ENCODE assay signal across 7 cellular contexts in the genomic region with DNA sequence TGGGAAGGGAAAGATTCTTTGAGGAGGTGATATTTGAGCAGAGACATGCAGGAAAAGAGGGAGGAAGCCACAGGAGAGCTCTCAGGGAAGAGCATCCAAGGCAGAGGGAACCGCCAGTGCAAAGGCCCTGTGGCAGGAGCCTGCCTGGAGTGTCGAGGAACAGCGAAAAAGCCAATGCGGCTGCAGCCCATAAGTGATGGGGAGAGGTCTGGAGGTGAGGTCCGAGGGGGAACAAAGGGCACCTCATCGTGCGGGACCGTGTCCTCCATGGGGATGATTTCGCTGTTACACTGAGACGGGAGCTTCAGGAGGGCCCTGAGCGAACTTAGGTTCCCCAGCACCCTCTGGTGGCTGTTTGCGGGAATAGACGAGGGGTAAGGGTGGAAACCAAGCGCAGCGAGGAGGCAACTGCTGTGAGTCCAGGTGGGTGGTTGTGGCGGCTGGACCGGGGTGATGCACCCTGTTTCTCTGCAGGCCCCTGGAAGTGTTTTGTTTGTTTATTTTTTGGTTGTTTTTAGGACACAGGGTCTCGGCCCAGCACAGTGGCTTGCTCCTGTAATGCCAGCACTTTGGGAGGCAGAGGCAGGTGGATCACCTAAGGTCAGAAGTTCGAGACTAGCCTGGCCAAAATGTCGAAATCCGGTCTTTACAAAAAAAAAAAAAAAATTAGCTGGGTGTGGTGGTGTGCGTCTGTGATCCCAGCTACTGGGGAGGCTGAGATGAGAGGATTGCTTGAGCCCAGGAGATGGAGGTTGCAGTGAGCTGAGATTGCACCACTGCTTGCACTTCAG. TPM values are rescaled to one million over a fixed set of nuclear protein-coding genes. Genes with fewer than 3 reads are reported as not detected.
A peak's percentile ranks its signal among the peaks of the same experiment; 100 is the strongest.
DNase-seq lines count a peak whose midpoint lies in the region; ATAC-seq, FAIRE-seq and TF ChIP-seq lines count a peak whose summit lies in the region.

No MANE protein-coding gene starts in this region.

- peak; percentile 61 for DNase-seq in GM12892 (ENCODE audit: insufficient read length)
- DNase-seq in NCI-H146 treated with DMSO at 0.1 percent for 48 hours (lab: John Stamatoyannopoulos, UW; ENCODE audit: unreplicated experiment): peak; percentile 65
- DNase-seq in T-helper 9 cell: peak; percentile 60
- peak in 47 of 58 donors; percentile 5 to 76 (median 30) for DNase-seq in anterior cingulate cortex (lab: John Stamatoyannopoulos, UW)
- DNase-seq in iPS DF 19.7 (ENCODE audit: low read depth, low spot score): peak; percentile 76
- DNase-seq in stimulated activated CD4-positive, alpha-beta T cell treated with anti-CD3 and anti-CD28 coated beads, Interleukin-12 subunit alpha, Interleukin-12 subunit beta, amount 100 ng/mL, for 4 hours: peak; percentile 69

- peak; percentile 94 for FAIRE-seq in GM12892 (lab: Jason Lieb, UNC)

- TF ChIP-seq POLR2A in GM12892 (IDR thresholded peaks at IDR 0.05; ENCODE audit: low read depth, low read length): no peak

- ATAC-seq in GM19328 (IDR thresholded peaks at IDR 0.05; ENCODE audit: unreplicated experiment): no peak

RNA-seq across cellular contexts. Expression of gene EHD2, which starts 5.9 kb away (rescaled TPM):
- not detected for polyA plus RNA-seq in GM12892 (2012; ENCODE audit: missing spikeins)

RNA-seq across cellular contexts. Expression of gene NOP53, which starts 38.0 kb away (rescaled TPM):
- 326 TPM for polyA plus RNA-seq in GM12892 (2012; ENCODE audit: missing spikeins)
